In genomic region chr1:9350960-9351359, GRCh38 we compare ENCODE assay signal across 2 cellular contexts.
TF ChIP-seq lines count a peak whose summit lies in the region.

No MANE protein-coding gene starts in this region.

TF ChIP-seq in HCT116, 20 proteins besides CTCF, POLR2A, EP300 and RAD21:
- TF ChIP-seq SRF (IDR thresholded peaks at IDR 0.05; ENCODE audit: low read depth), result no peak
- no peak for TF ChIP-seq SIN3A (IDR thresholded peaks at IDR 0.05; ENCODE audit: low read depth)
- TF ChIP-seq ZNF274 (IDR thresholded peaks at IDR 0.05; ENCODE audit: low read depth, low read length), result no peak
- no peak for TF ChIP-seq CBX3 (IDR thresholded peaks at IDR 0.05; ENCODE audit: low read depth)
- TF ChIP-seq YY1 (IDR thresholded peaks at IDR 0.05; ENCODE audit: extremely low read depth, insufficient replicate concordance, low read depth, low read length), result no peak
- TF ChIP-seq EGR1 (IDR thresholded peaks at IDR 0.05; ENCODE audit: low read depth), result no peak
- no peak for TF ChIP-seq JUND (IDR thresholded peaks at IDR 0.05)
- TF ChIP-seq SP1 (IDR thresholded peaks at IDR 0.05; ENCODE audit: low read depth), result no peak
- TF ChIP-seq EZH2phosphoT487 (IDR thresholded peaks at IDR 0.05; ENCODE audit: borderline replicate concordance), result no peak
- TF ChIP-seq CEBPB (IDR thresholded peaks at IDR 0.05; ENCODE audit: low read depth), result no peak
- TF ChIP-seq ZFX (IDR thresholded peaks at IDR 0.05), result no peak
- TF ChIP-seq POLR2AphosphoS5 (IDR thresholded peaks at IDR 0.05; ENCODE audit: low read depth, low read length), result no peak
- TF ChIP-seq FOSL1 (IDR thresholded peaks at IDR 0.05; ENCODE audit: low read depth), result no peak
- TF ChIP-seq ZBTB33 (IDR thresholded peaks at IDR 0.05; ENCODE audit: extremely low read depth, insufficient replicate concordance, low read length), result no peak
- TF ChIP-seq REST (IDR thresholded peaks at IDR 0.05; ENCODE audit: low read depth), result no peak
- TF ChIP-seq EZH2 (IDR thresholded peaks at IDR 0.05), result no peak
- TF ChIP-seq MAX (IDR thresholded peaks at IDR 0.05), result no peak
- TF ChIP-seq ATF3 (IDR thresholded peaks at IDR 0.05), result no peak
TF ChIP-seq in HCT116: peak in this region for 0.

TF ChIP-seq in GM23338, 12 proteins besides CTCF, POLR2A, EP300 and RAD21:
- TF ChIP-seq ZNF114 (CRISPR knock-in tag; IDR thresholded peaks at IDR 0.05) (no peak), ZNF462 (CRISPR knock-in tag; IDR thresholded peaks at IDR 0.05) (no peak), CREB1 (CRISPR knock-in tag; IDR thresholded peaks at IDR 0.05; ENCODE audit: low read depth) (no peak), STAT1 (IDR thresholded peaks at IDR 0.05; ENCODE audit: unreplicated experiment) (no peak), JUNB (IDR thresholded peaks at IDR 0.05; ENCODE audit: unreplicated experiment) (no peak), ETS1 (IDR thresholded peaks at IDR 0.05) (no peak), ZNF331 (CRISPR knock-in tag; IDR thresholded peaks at IDR 0.05; ENCODE audit: low read depth) (no peak), POLR2AphosphoS5 (IDR thresholded peaks at IDR 0.05; ENCODE audit: low read depth) (no peak), EZH2 (IDR thresholded peaks at IDR 0.05; ENCODE audit: low read depth, unreplicated experiment) (no peak), NANOG (IDR thresholded peaks at IDR 0.05; ENCODE audit: borderline replicate concordance) (no peak), EZH2phosphoT487 (IDR thresholded peaks at IDR 0.05; ENCODE audit: unreplicated experiment) (no peak), REST (IDR thresholded peaks at IDR 0.05; ENCODE audit: unreplicated experiment) (no peak)
TF ChIP-seq in GM23338: peak in this region for 0.
